29 cellular contexts compared by ENCODE assay signal in genomic region chr20:60200305-60200918, GRCh38.
"Had no signal": no experiment of that assay in that cellular context is flagged by ENCODE, and none has a peak within 500 bp of the region (broad histone marks: within the 10 kb centered on the region; RNA-seq: fewer than 3 reads in every experiment).

No MANE protein-coding gene starts in this region.

- H3K27ac ChIP-seq: neutrophil, ovary, right lobe of liver, skin epidermis, testis, transverse colon, VCaP had no signal

- H3K9me3 ChIP-seq: mucosa of descending colon, neutrophil, ovary, right lobe of liver, testis, transverse colon had no signal

- H3K27ac Mint-ChIP-seq: activated CD4-positive, alpha-beta memory T cell treated with anti-CD3 and anti-CD28 coated beads for 36 hours; activated T-helper 17 cell treated with anti-CD3 and anti-CD28 coated beads, Interleukin-2, amount 50 U/mL, for 72 hours; nephron progenitor cell; progenitor cell of endocrine pancreas had no signal

- H3K36me3 ChIP-seq: ovary, right lobe of liver, transverse colon had no signal

- H3K4me3 ChIP-seq: mucosa of descending colon, ovary, right lobe of liver, skin epidermis, testis, transverse colon had no signal

- H3K27me3 ChIP-seq: neutrophil, ovary, right lobe of liver, testis, transverse colon had no signal

- FAIRE-seq: endothelial cell of umbilical vein, urothelium cell line had no signal

- H3K4me1 Mint-ChIP-seq: activated T-helper 17 cell treated with anti-CD3 and anti-CD28 coated beads, Interleukin-2, amount 50 U/mL, for 72 hours; nephron progenitor cell had no signal

- ATAC-seq: activated T-cell treated with anti-CD3 and anti-CD28 coated beads, Interleukin-2, amount 50 U/mL, for 4 hours; activated T-helper 17 cell treated with anti-CD3 and anti-CD28 coated beads, Interleukin-2, amount 50 U/mL, for 72 hours; mucosa of descending colon; stimulated activated naive CD8-positive, alpha-beta T cell treated with anti-CD3 and anti-CD28 coated beads, Interleukin-15, Interleukin-2, amounts not matched to agents 100 U/mL and 50 U/mL, for 24 hours had no signal

- H3K4me1 ChIP-seq: right lobe of liver, testis, transverse colon had no signal

- H3K4me3 Mint-ChIP-seq: activated CD4-positive, alpha-beta memory T cell treated with anti-CD3 and anti-CD28 coated beads for 36 hours; activated T-cell treated with anti-CD3 and anti-CD28 coated beads, Interleukin-2, amount 50 U/mL, for 4 hours; activated T-helper 17 cell treated with anti-CD3 and anti-CD28 coated beads, Interleukin-2, amount 50 U/mL, for 72 hours; nephron progenitor cell had no signal

- DNase-seq: activated CD4-positive, alpha-beta memory T cell treated with anti-CD3 and anti-CD28 coated beads for 36 hours; activated CD4-positive, alpha-beta T cell treated with anti-CD3 and anti-CD28 coated beads for 48 hours; activated CD8-positive, alpha-beta memory T cell treated with anti-CD3 and anti-CD28 coated beads, Interleukin-2, amount 50 U/mL, for 48 hours; activated gamma-delta T cell treated with Interleukin-2 at 50 U/mL for 16 hours; activated naive CD4-positive, alpha-beta T cell treated with anti-CD3 and anti-CD28 coated beads, Interleukin-2, amount 50 U/mL, for 16 hours; activated T-cell treated with anti-CD3 and anti-CD28 coated beads, Interleukin-2, amount 50 U/mL, for 4 hours; amniotic stem cell; caudate nucleus; cortex of kidney; foreskin fibroblast; head of caudate nucleus; hippocampal formation; left ventricle myocardium superior; mucosa of descending colon; nephron progenitor cell; ovary; right lobe of liver; stimulated activated CD4-positive, alpha-beta T cell treated with anti-CD3 and anti-CD28 coated beads, Interleukin-12 subunit alpha, Interleukin-12 subunit beta, amount 100 ng/mL, for 4 hours; stimulated activated CD4-positive, alpha-beta T cell treated with anti-CD3 and anti-CD28 coated beads, Interleukin-4, amount 100 ng/mL, for 1 hour; stimulated activated naive CD8-positive, alpha-beta T cell treated with anti-CD3 and anti-CD28 coated beads, Interleukin-15, Interleukin-2, amounts not matched to agents 100 U/mL and 50 U/mL, for 24 hours; testis; transverse colon had no signal
